In genomic region chr12:9634177-9634803, GRCh38 we compare ENCODE assay signal across 8 cellular contexts. TPM values are rescaled to one million over a fixed set of nuclear protein-coding genes. Genes with fewer than 3 reads are reported as not detected.
DNase-seq lines count a peak whose midpoint lies in the region; ATAC-seq, FAIRE-seq and TF ChIP-seq lines count a peak whose summit lies in the region.

No MANE protein-coding gene starts in this region.

- no peaks in the 10 kb centered on the region for H3K36me3 ChIP-seq in SU-DHL-6 (ENCODE audit: low read length)

- H3F3A ChIP-seq in SU-DHL-6 (ENCODE audit: insufficient read depth): no peaks in the 10 kb centered on the region

- H3K27ac Mint-ChIP-seq in activated naive CD4-positive, alpha-beta T cell treated with anti-CD3 and anti-CD28 coated beads, Interleukin-2, amount 50 U/mL, for 72 hours: peak overlapping the region in 1 of 2 donors; percentile 73

- no peaks in the 10 kb centered on the region for H3K9me3 ChIP-seq in SU-DHL-6 (ENCODE audit: insufficient read depth, low read length)

- H3K9me3 Mint-ChIP-seq in activated naive CD4-positive, alpha-beta T cell treated with anti-CD3 and anti-CD28 coated beads, Interleukin-2, amount 50 U/mL, for 72 hours: peaks cover 3 to 17% of the 10 kb centered on the region in 2 donors

- H3K36me3 Mint-ChIP-seq in activated naive CD4-positive, alpha-beta T cell treated with anti-CD3 and anti-CD28 coated beads, Interleukin-2, amount 50 U/mL, for 72 hours: peaks cover 5 to 39% of the 10 kb centered on the region in 2 donors

- H4K20me1 ChIP-seq in SU-DHL-6 (ENCODE audit: low read depth, low read length): no peaks in the 10 kb centered on the region

- H3K79me2 ChIP-seq in SU-DHL-6 (ENCODE audit: insufficient read depth, low read length): no peaks in the 10 kb centered on the region

- peak overlapping the region; percentile 37 for H3K9ac ChIP-seq in SU-DHL-6 (ENCODE audit: low read length)

- no peak overlapping the region for H3K27ac ChIP-seq in HL-60 (replicated peaks)
- peak overlapping the region; percentile 58 for H3K27ac ChIP-seq in SU-DHL-6 (ENCODE audit: low read depth, low read length)

- no peaks in the 10 kb centered on the region for H3K9me2 ChIP-seq in SU-DHL-6 (replicated peaks; ENCODE audit: insufficient read depth, low read length)

- no peaks in the 10 kb centered on the region for H3K27me3 ChIP-seq in HL-60 (ENCODE audit: insufficient read depth, poor library complexity, severe bottlenecking)
- no peaks in the 10 kb centered on the region for H3K27me3 ChIP-seq in SU-DHL-6 (ENCODE audit: low read length)

- peak in 1 of 2 experiments; percentile 68 for DNase-seq in HL-60 (ENCODE audit: low read depth in 1 of 2, low spot score in 1 of 2)
- DNase-seq in activated naive CD4-positive, alpha-beta T cell treated with anti-CD3 and anti-CD28 coated beads, Interleukin-2, amount 50 U/mL, for 72 hours (ENCODE audit: low spot score in 2 of 2): peak in 1 of 2 donors; percentile 78
- peak; percentile 48 for DNase-seq in iPS-NIHi7 (ENCODE audit: extremely low spot score)
- peak; percentile 71 for DNase-seq in stimulated activated CD4-positive, alpha-beta T cell treated with anti-CD3 and anti-CD28 coated beads, Interleukin-4, amount 100 ng/mL, for 1 hour

- peak; percentile 36 for TF ChIP-seq CTCF in HL-60 (IDR thresholded peaks at IDR 0.05; ENCODE audit: insufficient read depth, low read length)
- peak; percentile 49 for TF ChIP-seq CTCF in SU-DHL-6 (IDR thresholded peaks at IDR 0.05; ENCODE audit: insufficient read depth, low read length, poor library complexity, severe bottlenecking)

- FAIRE-seq in G401.6 (lab: Jason Lieb, UNC): peak; percentile 92

- H3K4me2 ChIP-seq in SU-DHL-6 (ENCODE audit: low read depth, low read length, poor library complexity, severe bottlenecking): peak overlapping the region; percentile 40

- peak overlapping the region; percentile 86 for H2AFZ ChIP-seq in SU-DHL-6 (ENCODE audit: low read depth, low read length, severe bottlenecking)

- peak; percentile 82 to 85 for ATAC-seq in activated naive CD4-positive, alpha-beta T cell treated with anti-CD3 and anti-CD28 coated beads, Interleukin-2, amount 50 U/mL, for 72 hours
- no peak for ATAC-seq in GM19455 (IDR thresholded peaks at IDR 0.05; ENCODE audit: unreplicated experiment)
- ATAC-seq in HG03342 (IDR thresholded peaks at IDR 0.05; ENCODE audit: unreplicated experiment): no peak

- H3K4me3 ChIP-seq in HL-60 (replicated peaks; ENCODE audit: insufficient read depth, low read length) (no peak overlapping the region), SU-DHL-6 (ENCODE audit: insufficient read depth, low read length, poor library complexity, severe bottlenecking) (no peak overlapping the region)

RNA-seq across cellular contexts. Expression of gene KLRB1, which starts 26.6 kb away (rescaled TPM):
- under 1 TPM in 1 of 2 donors, not detected in 1; 0.46 TPM for total RNA-seq in activated naive CD4-positive, alpha-beta T cell treated with anti-CD3 and anti-CD28 coated beads, Interleukin-2, amount 50 U/mL, for 72 hours

RNA-seq across cellular contexts. Expression of gene CLEC2D, which starts 35.2 kb away (rescaled TPM):
- total RNA-seq in activated naive CD4-positive, alpha-beta T cell treated with anti-CD3 and anti-CD28 coated beads, Interleukin-2, amount 50 U/mL, for 72 hours: 100 to 1,000 TPM; 182 to 270 TPM

Comparison
In these comparisons a context has a peak if more than half of its experiments do, and no peak if none do; other contexts are left out.
1. ATAC-seq: peak in activated naive CD4-positive, alpha-beta T cell treated with anti-CD3 and anti-CD28 coated beads, Interleukin-2, amount 50 U/mL, for 72 hours (2 of 2); none in GM19455 (single experiment) and HG03342 (single experiment).